ENCODE assay signal across 21 cellular contexts in genomic region chr22:46229701-46230100, GRCh38. TPM values are rescaled to one million over a fixed set of nuclear protein-coding genes. Genes with fewer than 3 reads are reported as not detected.
DNase-seq lines count a peak whose midpoint lies in the region; ATAC-seq and TF ChIP-seq lines count a peak whose summit lies in the region.
"Had no signal": no experiment of that assay in that cellular context is flagged by ENCODE, and none has a peak within 500 bp of the region (broad histone marks: within the 10 kb centered on the region; RNA-seq: fewer than 3 reads in every experiment).

No MANE protein-coding gene starts in this region.

- no peak overlapping the region for H3K9ac ChIP-seq in trophoblast cell (ENCODE audit: low read length)
- H3K9ac ChIP-seq: BLaER1 had no signal

- H2AFZ ChIP-seq in trophoblast cell (ENCODE audit: insufficient read depth, low read length, poor library complexity): no peak overlapping the region

- no peak overlapping the region for H2AK5ac ChIP-seq in trophoblast cell (ENCODE audit: low read length)

- H3K23ac ChIP-seq in trophoblast cell (ENCODE audit: low read length): no peak overlapping the region

- no peak for ATAC-seq in SK-N-SH treated with all-trans-retinoic acid at 6 μM for 48 hours
- ATAC-seq in heart right ventricle: no peak
- ATAC-seq: HCT116 had no signal

- no peak overlapping the region for H2BK12ac ChIP-seq in trophoblast cell (ENCODE audit: low read length)

- intact Hi-C loops in heart right ventricle (cut with DNase I): no loop called here

- H3K27me3 ChIP-seq in trophoblast cell (ENCODE audit: insufficient read depth, low read length) (no peaks in the 10 kb centered on the region), heart right ventricle (no peaks in the 10 kb centered on the region)
- H3K27me3 ChIP-seq: BLaER1 had no signal

- no peak overlapping the region for H4K12ac ChIP-seq in trophoblast cell (ENCODE audit: low read depth, low read length)

- H3K4me1 ChIP-seq in trophoblast cell (ENCODE audit: control insufficient read depth in 1 of 2, insufficient read depth in 2 of 2, low read length in 2 of 2) (no peaks in the 10 kb centered on the region), heart right ventricle (peaks cover 0 to 19% (median 8%) of the 10 kb centered on the region in 9 donors)

- DNase-seq in EH (ENCODE audit: low read depth) (peak; percentile 45), fibroblast of mammary gland (ENCODE audit: low read depth) (peak; percentile 31), trophoblast cell (peak; percentile 92 to 98), COLO829 (ENCODE audit: low spot score) (no peak), A172 (ENCODE audit: low spot score) (no peak), heart right ventricle (no peak), CD1c-positive myeloid dendritic cell (ENCODE audit: extremely low spot score) (no peak)
- DNase-seq: CD8-positive, alpha-beta memory T cell; DMS79; GOT3; NCI-H1105; NCI-H2081 treated with DMSO at 0.1 percent for 48 hours; NCI-H510A; NCI-H748 treated with DMSO at 0.1 percent for 48 hours; NK-92 treated with Interleukin-12 subunit alpha and Interleukin-12 subunit beta, amount 100 ng/mL, for 24 hours; OCI-M1; Right ventricle myocardium superior had no signal

- TF ChIP-seq CTCF in fibroblast of mammary gland (conservative IDR thresholded peaks at IDR 0.05; ENCODE audit: control insufficient read depth, insufficient read depth, low read depth, low read length) (no peak), heart right ventricle (IDR thresholded peaks at IDR 0.05) (no peak)

- no peak overlapping the region for H3K4me2 ChIP-seq in trophoblast cell (ENCODE audit: low read length)
- H3K4me2 ChIP-seq: BLaER1 had no signal

- no peak overlapping the region for H3K4ac ChIP-seq in trophoblast cell (ENCODE audit: low read depth, low read length)

- no CpG with 5 or more reads among the region's 8 CpGs for WGBS in trophoblast cell (ENCODE audit: extremely low coverage, insufficient coverage, insufficient read length)
- 88 to 90% methylated on average over 8 of the region's 8 CpGs for WGBS in heart right ventricle, 2 donors

- H3K27ac ChIP-seq in trophoblast cell (ENCODE audit: low read depth, low read length) (no peak overlapping the region), heart right ventricle (no peak overlapping the region)
- H3K27ac ChIP-seq: BLaER1 had no signal

- H3K18ac ChIP-seq in trophoblast cell (ENCODE audit: low read length): no peak overlapping the region

- H3K4me3 ChIP-seq in fibroblast of mammary gland (ENCODE audit: control insufficient read depth, low read depth, low read length) (no peak overlapping the region), trophoblast cell (ENCODE audit: low read depth, low read length) (no peak overlapping the region), heart right ventricle (no peak overlapping the region)
- H3K4me3 ChIP-seq: BLaER1 had no signal

- H3K9me3 ChIP-seq in trophoblast cell (ENCODE audit: insufficient read depth, low read depth, low read length) (peaks cover 5% of the 10 kb centered on the region), heart right ventricle (no peaks in the 10 kb centered on the region)
- H3K9me3 ChIP-seq: BLaER1 had no signal

- no peaks in the 10 kb centered on the region for H3K79me1 ChIP-seq in trophoblast cell (ENCODE audit: low read length)

- H3K36me3 ChIP-seq in trophoblast cell (ENCODE audit: control insufficient read depth in 1 of 2, insufficient read depth in 2 of 2, low read length in 2 of 2): no peaks in the 10 kb centered on the region
- peaks cover 0 to 65% (median 15%) of the 10 kb centered on the region in 9 donors for H3K36me3 ChIP-seq in heart right ventricle

- no peak overlapping the region for H4K91ac ChIP-seq in trophoblast cell (ENCODE audit: low read depth, low read length)

- no peak overlapping the region for H2BK5ac ChIP-seq in trophoblast cell (ENCODE audit: low read depth, low read length, poor library complexity)

- H4K8ac ChIP-seq in trophoblast cell (ENCODE audit: low read depth, low read length): no peak overlapping the region

- no peak overlapping the region for H3K14ac ChIP-seq in trophoblast cell (ENCODE audit: low read length)

- H3K79me2 ChIP-seq in trophoblast cell (ENCODE audit: control insufficient read depth, insufficient read depth, low read length, poor library complexity): no peaks in the 10 kb centered on the region

- no peak overlapping the region for H2BK120ac ChIP-seq in trophoblast cell (ENCODE audit: insufficient read depth, low read length, poor library complexity)

TF ChIP-seq in SK-N-SH treated with all-trans-retinoic acid at 6 μM for 48 hours, 23 proteins besides CTCF, POLR2A, EP300 and RAD21:
- peak; percentile 13; the same call in 1 of the 2 replicates for TF ChIP-seq TCF4 (CRISPR knock-in tag; IDR thresholded peaks at IDR 0.05; ENCODE audit: borderline replicate concordance)
- TF ChIP-seq RARB (CRISPR knock-in tag; IDR thresholded peaks at IDR 0.05): no peak

RNA-seq across cellular contexts. Expression of gene CDPF1, which starts 20.4 kb away (rescaled TPM):
- 5.5 and 5.9 TPM in 2 replicates for polyA plus RNA-seq in trophoblast cell (2013)
- total RNA-seq in A172 (2014; rRNA removed; shearing (Covaris generic)): 12.5 and 19.1 TPM in 2 replicates
- total RNA-seq in heart right ventricle: 10 to 100 TPM in 1 of 10 donors, 1 to 10 TPM in 9; 6.3 to 10.4 (median 7.5) TPM
- 10 to 100 TPM in 1 of 2 donors, 1 to 10 TPM in 1; 7.7 to 12.7 TPM for polyA plus RNA-seq in heart right ventricle

RNA-seq across cellular contexts. Expression of gene PKDREJ, which starts 33.4 kb away (rescaled TPM):
- polyA plus RNA-seq in trophoblast cell (2013): under 0.01 TPM in 2 replicates
- under 0.01 TPM in 1 of 2 replicates, not detected in the other for total RNA-seq in A172 (2014; rRNA removed; shearing (Covaris generic))
- under 1 TPM in 9 of 10 donors, not detected in 1; 0.05 to 0.23 (median 0.13) TPM for total RNA-seq in heart right ventricle
- polyA plus RNA-seq in heart right ventricle: under 1 TPM; 0.01 to 0.07 TPM
- total RNA-seq: CD8-positive, alpha-beta memory T cell; G401 had no signal

RNA-seq across cellular contexts. Expression of gene TTC38, which starts 38.1 kb away (rescaled TPM):
- polyA plus RNA-seq in trophoblast cell (2013): 11.4 and 12.4 TPM in 2 replicates
- 15.3 and 21.8 TPM in 2 replicates for total RNA-seq in A172 (2014; rRNA removed; shearing (Covaris generic))
- total RNA-seq in heart right ventricle: 10 to 100 TPM; 20.5 to 29.2 (median 26.1) TPM
- polyA plus RNA-seq in heart right ventricle: 10 to 100 TPM; 22.2 to 27.2 TPM

Comparison
In these comparisons a context has a peak if more than half of its experiments do, and no peak if none do; other contexts are left out.
1. DNase-seq: peak in EH (single experiment), fibroblast of mammary gland (single experiment) and trophoblast cell (2 of 2); none in COLO829 (single experiment), A172 (single experiment), heart right ventricle (0 of 2) and CD1c-positive myeloid dendritic cell (single experiment).